ENCODE assay signal across 8 cellular contexts in genomic region chr22:37198290-37199102, GRCh38. TPM values are rescaled to one million over a fixed set of nuclear protein-coding genes. Genes with fewer than 3 reads are reported as not detected.
DNase-seq lines count a peak whose midpoint lies in the region; ATAC-seq, FAIRE-seq and TF ChIP-seq lines count a peak whose summit lies in the region.

No MANE protein-coding gene starts in this region.

- no peaks in the 10 kb centered on the region for H3K36me3 Mint-ChIP-seq in natural killer cell
- peaks cover 0 to 4% of the 10 kb centered on the region in 2 donors for H3K36me3 Mint-ChIP-seq in stimulated activated naive B cell treated with anti-CD40 and anti-IgM and Interleukin-4, amounts not matched to agents 10 μg/mL and 1 μg/mL and 100 μg/mL, for 72 hours

- H3K27me3 ChIP-seq in RWPE2 (ENCODE audit: insufficient read depth, poor library complexity, severe bottlenecking), result no peaks in the 10 kb centered on the region

- no peaks in the 10 kb centered on the region for H3K9me3 ChIP-seq in RWPE2 (ENCODE audit: severe bottlenecking)

- peak overlapping the region; percentile 90 for H3K4me3 Mint-ChIP-seq in natural killer cell
- peak overlapping the region; percentile 92 to 97 for H3K4me3 Mint-ChIP-seq in stimulated activated naive B cell treated with anti-CD40 and anti-IgM and Interleukin-4, amounts not matched to agents 10 μg/mL and 1 μg/mL and 100 μg/mL, for 72 hours

- H3K4me3 ChIP-seq in RWPE2 (ENCODE audit: severe bottlenecking), result peak overlapping the region; percentile 47
- H3K4me3 ChIP-seq in fibroblast of pulmonary artery (replicated peaks; ENCODE audit: low read depth, low read length), result peak overlapping the region; percentile 68

- no peak for FAIRE-seq in HTR-8/SVneo (lab: Jason Lieb, UNC)

- peak overlapping the region; percentile 93 to 97 for H3K27ac Mint-ChIP-seq in natural killer cell
- H3K27ac Mint-ChIP-seq in stimulated activated naive B cell treated with anti-CD40 and anti-IgM and Interleukin-4, amounts not matched to agents 10 μg/mL and 1 μg/mL and 100 μg/mL, for 72 hours, result peak overlapping the region; percentile 97

- H3K9me3 Mint-ChIP-seq in natural killer cell, result no peaks in the 10 kb centered on the region
- H3K9me3 Mint-ChIP-seq in stimulated activated naive B cell treated with anti-CD40 and anti-IgM and Interleukin-4, amounts not matched to agents 10 μg/mL and 1 μg/mL and 100 μg/mL, for 72 hours, result no peaks in the 10 kb centered on the region

- TF ChIP-seq CTCF in GM12872 (IDR thresholded peaks at IDR 0.05; ENCODE audit: insufficient read depth, low read depth, low read length) (peak; percentile 79), RWPE2 (IDR thresholded peaks at IDR 0.05; ENCODE audit: poor library complexity, severe bottlenecking) (peak; percentile 79), fibroblast of pulmonary artery (IDR thresholded peaks at IDR 0.05; ENCODE audit: low read length, missing control alignments) (peak; percentile 57), natural killer cell (IDR thresholded peaks at IDR 0.05) (peak; percentile 96)

- peaks cover 35 to 47% of the 10 kb centered on the region in 2 donors for H3K4me1 Mint-ChIP-seq in natural killer cell
- H3K4me1 Mint-ChIP-seq in stimulated activated naive B cell treated with anti-CD40 and anti-IgM and Interleukin-4, amounts not matched to agents 10 μg/mL and 1 μg/mL and 100 μg/mL, for 72 hours, result peaks cover 25 to 58% of the 10 kb centered on the region in 2 donors

- H3K4me1 ChIP-seq in RWPE2 (ENCODE audit: insufficient read depth, poor library complexity, severe bottlenecking), result peaks cover 30% of the 10 kb centered on the region

- intact Hi-C loops in natural killer cell (cut with micrococcal nuclease), result loop anchor here (1.0 to 5.0 kb wide), 7 partner anchors 30 to 416 kb away; partner anchors contain the start of gene IL2RB

- ATAC-seq in RWPE2 (ENCODE audit: low read depth), result peak; percentile 13
- peak; percentile 36 to 42 (median 41) for ATAC-seq in natural killer cell
- ATAC-seq in stimulated activated naive B cell treated with anti-CD40 and anti-IgM and Interleukin-4, amounts not matched to agents 10 μg/mL and 1 μg/mL and 100 μg/mL, for 72 hours (replicated peaks), result peak; percentile 49 to 54
- ATAC-seq in GM18519 (IDR thresholded peaks at IDR 0.05; ENCODE audit: low FRiP score, unreplicated experiment), result no peak

- H3K27ac ChIP-seq in RWPE2 (ENCODE audit: poor library complexity, severe bottlenecking), result peak overlapping the region; percentile 91

- DNase-seq in HTR-8/SVneo (ENCODE audit: insufficient read length, low spot score), result peak; percentile 67
- peak; percentile 62 for DNase-seq in RWPE2 (ENCODE audit: low spot score)
- DNase-seq in activated effector memory CD4-positive, alpha-beta T cell treated with Interleukin-2 at 50 U/mL for 16 hours, result peak; percentile 82
- peak; percentile 74 for DNase-seq in fibroblast of pulmonary artery (ENCODE audit: low read depth)
- peak; percentile 91 for DNase-seq in natural killer cell
- DNase-seq in stimulated activated naive B cell treated with anti-CD40 and anti-IgM and Interleukin-4, amounts not matched to agents 10 μg/mL and 1 μg/mL and 100 μg/mL, for 72 hours, result peak; percentile 84

- no peaks in the 10 kb centered on the region for H3K27me3 Mint-ChIP-seq in natural killer cell (ENCODE audit: low read depth in 2 of 2)
- H3K27me3 Mint-ChIP-seq in stimulated activated naive B cell treated with anti-CD40 and anti-IgM and Interleukin-4, amounts not matched to agents 10 μg/mL and 1 μg/mL and 100 μg/mL, for 72 hours, result no peaks in the 10 kb centered on the region

- no peaks in the 10 kb centered on the region for H3K36me3 ChIP-seq in RWPE2 (ENCODE audit: low read depth)

RNA-seq across cellular contexts. Expression of gene C1QTNF6, which starts 10.4 kb away (rescaled TPM):
- 10 to 100 TPM in 1 of 3 donors, 1 to 10 TPM in 2; 6.0 to 10.3 (median 6.7) TPM for total RNA-seq in natural killer cell

RNA-seq across cellular contexts. Expression of gene SSTR3, which starts 13.8 kb away (rescaled TPM):
- under 1 TPM; 0.20 to 0.64 (median 0.23) TPM for total RNA-seq in natural killer cell

RNA-seq across cellular contexts. Expression of gene RAC2, which starts 45.6 kb away (rescaled TPM):
- 100 to 1,000 TPM; 647 to 744 (median 741) TPM for total RNA-seq in natural killer cell

RNA-seq across cellular contexts. Expression of gene IL2RB, which starts 48.8 kb away (rescaled TPM):
- total RNA-seq in natural killer cell, result 1,000 to 10,000 TPM in 2 of 3 donors, 100 to 1,000 TPM in 1; 905 to 1,386 (median 1,021) TPM
